17 cellular contexts compared by ENCODE assay signal in genomic region chr19:13629687-13630357, GRCh38.
DNase-seq lines count a peak whose midpoint lies in the region; ATAC-seq, FAIRE-seq and TF ChIP-seq lines count a peak whose summit lies in the region.
"Had no signal": no experiment of that assay in that cellular context is flagged by ENCODE, and none has a peak within 500 bp of the region (broad histone marks: within the 10 kb centered on the region; RNA-seq: fewer than 3 reads in every experiment).

No MANE protein-coding gene starts in this region.

- H3K27ac ChIP-seq in astrocyte (ENCODE audit: low read depth, low read length) = peak overlapping the region; percentile 73
- H3K27ac ChIP-seq: lower lobe of right lung, neutrophil had no signal

- H3K4me3 ChIP-seq in astrocyte (ENCODE audit: insufficient read depth, low read depth, low read length) = no peak overlapping the region
- H3K4me3 ChIP-seq: lower lobe of right lung had no signal

- no peak overlapping the region for H3K9ac ChIP-seq in astrocyte (ENCODE audit: low read length)

- H3K27me3 ChIP-seq in astrocyte (ENCODE audit: insufficient read depth, low read length) = no peaks in the 10 kb centered on the region

- H3K9me3 ChIP-seq in astrocyte (ENCODE audit: insufficient read depth, low read depth, low read length) = peaks cover 6% of the 10 kb centered on the region
- H3K9me3 ChIP-seq: BE2C, lower lobe of right lung, neutrophil had no signal

- CTCF ChIA-PET in activated CD8-positive, alpha-beta memory T cell treated with anti-CD3 and anti-CD28 coated beads, Interleukin-2, amount 10 ng/mL, durations not matched to agents 7 days and 5 days (lab: Charles Lee) = interaction anchor here (0.7 kb wide), 1 partner anchor 35 kb away, joined by 3 read pairs; no protein-coding TSS in a partner anchor

- peak; percentile 45 for FAIRE-seq in astrocyte (lab: Jason Lieb, UNC)

- no peaks in the 10 kb centered on the region for H3K9me3 Mint-ChIP-seq in activated T-cell treated with anti-CD3 and anti-CD28 coated beads, Interleukin-2, amount 50 U/mL, for 24 hours
- H3K9me3 Mint-ChIP-seq in HFFc6 (peaks cover 8% of the 10 kb centered on the region), astrocyte (ENCODE audit: unreplicated experiment) (no peaks in the 10 kb centered on the region)
- H3K9me3 Mint-ChIP-seq in naive thymus-derived CD8-positive, alpha-beta T cell = no peaks in the 10 kb centered on the region
- H3K9me3 Mint-ChIP-seq in activated CD8-positive, alpha-beta memory T cell treated with anti-CD3 and anti-CD28 coated beads, Interleukin-2, amount 10 ng/mL, durations not matched to agents 7 days and 5 days (ENCODE audit: low read depth) = no peaks in the 10 kb centered on the region

- H3K36me3 Mint-ChIP-seq in activated T-cell treated with anti-CD3 and anti-CD28 coated beads, Interleukin-2, amount 50 U/mL, for 24 hours (ENCODE audit: low read depth) = no peaks in the 10 kb centered on the region
- H3K36me3 Mint-ChIP-seq in HFFc6 (ENCODE audit: low read depth) (peaks cover 7% of the 10 kb centered on the region), astrocyte (ENCODE audit: low read depth, unreplicated experiment) (no peaks in the 10 kb centered on the region)
- no peaks in the 10 kb centered on the region for H3K36me3 Mint-ChIP-seq in naive thymus-derived CD8-positive, alpha-beta T cell
- H3K36me3 Mint-ChIP-seq in activated CD8-positive, alpha-beta memory T cell treated with anti-CD3 and anti-CD28 coated beads, Interleukin-2, amount 10 ng/mL, durations not matched to agents 7 days and 5 days = no peaks in the 10 kb centered on the region
- H3K36me3 Mint-ChIP-seq: brain had no signal

- no peaks in the 10 kb centered on the region for H4K20me1 ChIP-seq in astrocyte (ENCODE audit: insufficient read depth, low read length)

- peaks cover 29% of the 10 kb centered on the region for H3K27me3 Mint-ChIP-seq in activated T-cell treated with anti-CD3 and anti-CD28 coated beads, Interleukin-2, amount 50 U/mL, for 24 hours
- H3K27me3 Mint-ChIP-seq in HFFc6 (ENCODE audit: insufficient read depth) (no peaks in the 10 kb centered on the region; the same call in 1 of the 2 replicates), astrocyte (ENCODE audit: low read depth, unreplicated experiment) (peaks cover 5% of the 10 kb centered on the region)
- peaks cover 10 to 33% (median 20%) of the 10 kb centered on the region in 5 donors for H3K27me3 Mint-ChIP-seq in naive thymus-derived CD8-positive, alpha-beta T cell
- H3K27me3 Mint-ChIP-seq in activated CD8-positive, alpha-beta memory T cell treated with anti-CD3 and anti-CD28 coated beads, Interleukin-2, amount 10 ng/mL, durations not matched to agents 7 days and 5 days = peaks cover 10% of the 10 kb centered on the region

- H3K4me3 Mint-ChIP-seq in activated T-cell treated with anti-CD3 and anti-CD28 coated beads, Interleukin-2, amount 50 U/mL, for 24 hours = no peak overlapping the region
- H3K4me3 Mint-ChIP-seq in HFFc6 (peak overlapping the region; percentile 25; the same call in 1 of the 2 replicates), astrocyte (ENCODE audit: unreplicated experiment) (no peak overlapping the region)
- no peak overlapping the region for H3K4me3 Mint-ChIP-seq in naive thymus-derived CD8-positive, alpha-beta T cell
- H3K4me3 Mint-ChIP-seq in activated CD8-positive, alpha-beta memory T cell treated with anti-CD3 and anti-CD28 coated beads, Interleukin-2, amount 10 ng/mL, durations not matched to agents 7 days and 5 days = no peak overlapping the region
- H3K4me3 Mint-ChIP-seq: brain had no signal

- H2AFZ ChIP-seq in astrocyte (ENCODE audit: low read depth, low read length) = no peak overlapping the region

- no peak for TF ChIP-seq CTCF in HFFc6 (IDR thresholded peaks at IDR 0.05)
- TF ChIP-seq CTCF in astrocyte (IDR thresholded peaks at IDR 0.05; ENCODE audit: insufficient read depth, low read depth, low read length) = no peak

- H3K4me1 Mint-ChIP-seq in activated T-cell treated with anti-CD3 and anti-CD28 coated beads, Interleukin-2, amount 50 U/mL, for 24 hours (ENCODE audit: low read depth) = peaks cover 9% of the 10 kb centered on the region
- H3K4me1 Mint-ChIP-seq in HFFc6 (ENCODE audit: low read depth) (peaks cover 39% of the 10 kb centered on the region), astrocyte (ENCODE audit: low read depth, unreplicated experiment) (no peaks in the 10 kb centered on the region)
- H3K4me1 Mint-ChIP-seq in naive thymus-derived CD8-positive, alpha-beta T cell = peaks cover 0 to 3% (median 0%) of the 10 kb centered on the region in 4 donors
- no peaks in the 10 kb centered on the region for H3K4me1 Mint-ChIP-seq in activated CD8-positive, alpha-beta memory T cell treated with anti-CD3 and anti-CD28 coated beads, Interleukin-2, amount 10 ng/mL, durations not matched to agents 7 days and 5 days

- POLR2A ChIA-PET in naive thymus-derived CD8-positive, alpha-beta T cell (lab: Charles Lee) = no interaction called here

- no peaks in the 10 kb centered on the region for H3K36me3 ChIP-seq in astrocyte (ENCODE audit: insufficient read depth, low read length)
- H3K36me3 ChIP-seq: BE2C, lower lobe of right lung, neutrophil had no signal

- no peak for DNase-seq in activated T-cell treated with anti-CD3 and anti-CD28 coated beads, Interleukin-2, amount 50 U/mL, for 24 hours
- DNase-seq in activated T-cell treated with anti-CD3 and anti-CD28 coated beads for 4 hours (no peak), HFFc6 (peak; percentile 95), astrocyte (ENCODE audit: low read depth) (peak; percentile 79), renal cortical epithelial cell (ENCODE audit: low read depth) (peak; percentile 40)
- DNase-seq in naive thymus-derived CD8-positive, alpha-beta T cell = no peak
- no peak for DNase-seq in activated CD8-positive, alpha-beta memory T cell treated with anti-CD3 and anti-CD28 coated beads, Interleukin-2, amount 10 ng/mL, durations not matched to agents 7 days and 5 days
- DNase-seq: activated CD8-positive, alpha-beta memory T cell treated with anti-CD3 and anti-CD28 coated beads, Interleukin-2, amount 50 U/mL, for 48 hours; BE2C; GDM1; lower lobe of right lung; MM.1S; NCI-H446 had no signal

- peak overlapping the region; percentile 1 for H3K4me2 ChIP-seq in astrocyte (ENCODE audit: low read length)

- no peaks in the 10 kb centered on the region for H3K79me2 ChIP-seq in astrocyte (ENCODE audit: insufficient read depth, low read length)

- ATAC-seq in naive thymus-derived CD8-positive, alpha-beta T cell = no peak
- no peak for ATAC-seq in activated CD8-positive, alpha-beta memory T cell treated with anti-CD3 and anti-CD28 coated beads, Interleukin-2, amount 10 ng/mL, durations not matched to agents 7 days and 5 days
- no peak for ATAC-seq in GM18861 (IDR thresholded peaks at IDR 0.05; ENCODE audit: unreplicated experiment)
- ATAC-seq: lower lobe of right lung, Panc1 had no signal

- peaks cover 6% of the 10 kb centered on the region for H3K4me1 ChIP-seq in astrocyte (ENCODE audit: insufficient read depth, low read length)
- H3K4me1 ChIP-seq: BE2C, lower lobe of right lung had no signal

- H3K27ac Mint-ChIP-seq in activated T-cell treated with anti-CD3 and anti-CD28 coated beads, Interleukin-2, amount 50 U/mL, for 24 hours = peak overlapping the region; percentile 18
- peak overlapping the region; percentile 92 for H3K27ac Mint-ChIP-seq in HFFc6
- H3K27ac Mint-ChIP-seq in astrocyte (ENCODE audit: unreplicated experiment) = no peak overlapping the region
- no peak overlapping the region for H3K27ac Mint-ChIP-seq in naive thymus-derived CD8-positive, alpha-beta T cell
- no peak overlapping the region for H3K27ac Mint-ChIP-seq in activated CD8-positive, alpha-beta memory T cell treated with anti-CD3 and anti-CD28 coated beads, Interleukin-2, amount 10 ng/mL, durations not matched to agents 7 days and 5 days
- H3K27ac Mint-ChIP-seq: brain had no signal

Comparison
In these comparisons a context has a peak if more than half of its experiments do, and no peak if none do; other contexts are left out.
1. DNase-seq: peak in HFFc6 (single experiment), astrocyte (single experiment) and renal cortical epithelial cell (single experiment); none in activated T-cell treated with anti-CD3 and anti-CD28 coated beads, Interleukin-2, amount 50 U/mL, for 24 hours (single experiment), activated T-cell treated with anti-CD3 and anti-CD28 coated beads for 4 hours (single experiment), naive thymus-derived CD8-positive, alpha-beta T cell (0 of 10) and activated CD8-positive, alpha-beta memory T cell treated with anti-CD3 and anti-CD28 coated beads, Interleukin-2, amount 10 ng/mL, durations not matched to agents 7 days and 5 days (single experiment).
2. H3K27ac Mint-ChIP-seq: peak in activated T-cell treated with anti-CD3 and anti-CD28 coated beads, Interleukin-2, amount 50 U/mL, for 24 hours (single experiment) and HFFc6 (single experiment); none in astrocyte (single experiment), naive thymus-derived CD8-positive, alpha-beta T cell (0 of 10) and activated CD8-positive, alpha-beta memory T cell treated with anti-CD3 and anti-CD28 coated beads, Interleukin-2, amount 10 ng/mL, durations not matched to agents 7 days and 5 days (single experiment).